In genomic region chr20:2656471-2657117, GRCh38 we compare ENCODE assay signal across 2 cellular contexts.
TF ChIP-seq lines count a peak whose summit lies in the region.

No MANE protein-coding gene starts in this region.

TF ChIP-seq in WTC11, 78 proteins besides CTCF, POLR2A, EP300 and RAD21:
- no peak for TF ChIP-seq ZSCAN18 (CRISPR knock-in tag; IDR thresholded peaks at IDR 0.05)
- TF ChIP-seq FOXJ3 (CRISPR knock-in tag; IDR thresholded peaks at IDR 0.05; ENCODE audit: borderline replicate concordance): no peak
- no peak for TF ChIP-seq E2F5 (CRISPR knock-in tag; IDR thresholded peaks at IDR 0.05)
- no peak for TF ChIP-seq TP53 (CRISPR knock-in tag; IDR thresholded peaks at IDR 0.05)
- no peak for TF ChIP-seq IRF2 (CRISPR knock-in tag; IDR thresholded peaks at IDR 0.05; ENCODE audit: borderline replicate concordance, low read depth)
- no peak for TF ChIP-seq AR (CRISPR knock-in tag; IDR thresholded peaks at IDR 0.05)

TF ChIP-seq in H1, 55 proteins besides CTCF, POLR2A, EP300 and RAD21:
- TF ChIP-seq RBBP5 (IDR thresholded peaks at IDR 0.05; ENCODE audit: borderline replicate concordance, low read depth, low read length) (no peak), RXRA (IDR thresholded peaks at IDR 0.05; ENCODE audit: insufficient read depth, low read depth, low read length) (no peak), CHD2 (IDR thresholded peaks at IDR 0.05; ENCODE audit: low read length) (no peak), SP1 (IDR thresholded peaks at IDR 0.05; ENCODE audit: low read depth, low read length) (no peak), YY1 (IDR thresholded peaks at IDR 0.05; ENCODE audit: low read depth, low read length) (no peak), CHD1 (IDR thresholded peaks at IDR 0.05; ENCODE audit: low read depth, low read length) (no peak), CBX8 (IDR thresholded peaks at IDR 0.05; ENCODE audit: borderline replicate concordance, low read depth, low read length) (no peak), BACH1 (IDR thresholded peaks at IDR 0.05; ENCODE audit: low read length) (no peak)
